In the genomic region with DNA sequence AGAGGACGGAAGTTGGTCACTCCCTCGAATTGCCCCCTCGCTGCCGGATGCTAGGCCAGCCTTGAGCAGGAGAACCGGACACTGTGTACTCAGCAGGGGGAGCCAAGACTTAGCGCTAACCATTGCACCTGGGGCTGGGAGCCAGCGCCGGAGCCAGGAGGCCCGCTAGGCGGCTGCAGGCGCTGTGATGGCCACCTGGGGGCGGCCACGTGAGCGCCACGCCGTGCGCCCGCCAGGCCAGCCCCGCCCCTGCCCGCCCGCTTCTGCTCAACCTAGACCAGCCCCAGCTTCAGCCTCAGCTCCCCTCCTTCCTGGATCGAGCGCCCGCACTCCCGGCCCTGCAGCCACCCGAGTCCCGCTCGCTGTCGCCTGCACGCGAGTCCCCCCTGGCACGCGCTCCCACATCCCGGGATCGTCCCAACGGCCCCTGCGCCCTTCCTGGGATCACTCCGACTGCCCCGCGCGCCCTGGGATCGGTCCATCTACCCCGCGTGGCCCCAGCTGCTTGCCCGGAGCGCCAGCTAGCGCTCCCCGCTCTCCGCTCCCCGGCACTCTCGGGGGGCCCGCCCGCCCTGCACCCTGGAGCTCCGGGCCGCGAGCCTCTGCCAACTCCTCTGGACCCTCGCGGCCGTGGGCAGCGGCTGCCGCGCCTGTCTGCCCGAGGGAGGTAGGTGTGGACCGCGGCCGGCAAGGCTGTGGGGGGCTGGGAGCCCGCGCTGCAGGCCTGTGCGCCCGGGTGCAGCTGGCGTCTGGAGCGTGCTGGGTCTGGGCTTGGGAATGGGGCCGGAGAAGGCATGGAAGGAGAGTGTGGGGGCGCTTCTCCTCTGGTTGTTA, we compare ENCODE assay signal across 8 cellular contexts. TPM values are rescaled to one million over a fixed set of nuclear protein-coding genes. Genes with fewer than 3 reads are reported as not detected.
A peak's percentile ranks its signal among the peaks of the same experiment; 100 is the strongest.
DNase-seq lines count a peak whose midpoint lies in the region; ATAC-seq and TF ChIP-seq lines count a peak whose summit lies in the region.

A gene (plus strand): TSS at position 266 of the 834 bp plus-strand sequence. CDS start 19,452 bp downstream, outside the sequence.

- H3K9me2 ChIP-seq in DOHH2 (replicated peaks; ENCODE audit: control insufficient read depth, low read length): no peaks in the 10 kb centered on the region

- peaks cover 6% of the 10 kb centered on the region for H3K36me3 Mint-ChIP-seq in activated T-helper 17 cell treated with anti-CD3 and anti-CD28 coated beads, Interleukin-2, amount 50 U/mL, for 72 hours (ENCODE audit: low read depth)
- no peaks in the 10 kb centered on the region for H3K36me3 Mint-ChIP-seq in natural killer cell treated with Interleukin-12 subunit alpha and Interleukin-12 subunit beta and Interleukin-15 and Interleukin-18, amount 100 ng/mL, for 72 hours
- H3K36me3 Mint-ChIP-seq in stimulated activated naive CD8-positive, alpha-beta T cell treated with anti-CD3 and anti-CD28 coated beads, Interleukin-15, Interleukin-2, amounts not matched to agents 100 ng/mL and 50 ng/mL, for 24 hours (ENCODE audit: low read depth): peaks cover 24% of the 10 kb centered on the region

- peak within 1 kb of the TSS; percentile 76 for H2AFZ ChIP-seq in KMS-11 (ENCODE audit: low read depth)

- peaks cover 47% of the 10 kb centered on the region for H3K79me2 ChIP-seq in DOHH2 (ENCODE audit: control insufficient read depth, low read length)
- H3K79me2 ChIP-seq in KMS-11 (ENCODE audit: insufficient read depth, low read depth): peaks cover 47% of the 10 kb centered on the region

- H3K27me3 Mint-ChIP-seq in activated T-helper 17 cell treated with anti-CD3 and anti-CD28 coated beads, Interleukin-2, amount 50 U/mL, for 72 hours: no peaks in the 10 kb centered on the region
- no peaks in the 10 kb centered on the region for H3K27me3 Mint-ChIP-seq in natural killer cell treated with Interleukin-12 subunit alpha and Interleukin-12 subunit beta and Interleukin-15 and Interleukin-18, amount 100 ng/mL, for 72 hours
- no peaks in the 10 kb centered on the region for H3K27me3 Mint-ChIP-seq in stimulated activated naive CD8-positive, alpha-beta T cell treated with anti-CD3 and anti-CD28 coated beads, Interleukin-15, Interleukin-2, amounts not matched to agents 100 ng/mL and 50 ng/mL, for 24 hours

- peaks cover 9% of the 10 kb centered on the region for H3F3A ChIP-seq in DOHH2 (ENCODE audit: control insufficient read depth, insufficient read depth)

- peak within 1 kb of the TSS; percentile 78 for H3K9ac ChIP-seq in KMS-11

- H3K4me3 Mint-ChIP-seq in activated T-helper 17 cell treated with anti-CD3 and anti-CD28 coated beads, Interleukin-2, amount 50 U/mL, for 72 hours: peak within 1 kb of the TSS; percentile 90
- peak within 1 kb of the TSS; percentile 81 for H3K4me3 Mint-ChIP-seq in natural killer cell treated with Interleukin-12 subunit alpha and Interleukin-12 subunit beta and Interleukin-15 and Interleukin-18, amount 100 ng/mL, for 72 hours
- H3K4me3 Mint-ChIP-seq in stimulated activated naive CD8-positive, alpha-beta T cell treated with anti-CD3 and anti-CD28 coated beads, Interleukin-15, Interleukin-2, amounts not matched to agents 100 ng/mL and 50 ng/mL, for 24 hours: peak within 1 kb of the TSS; percentile 99

- peak; percentile 72 for ATAC-seq in GM21737 (IDR thresholded peaks at IDR 0.05; ENCODE audit: unreplicated experiment)
- ATAC-seq in activated T-helper 17 cell treated with anti-CD3 and anti-CD28 coated beads, Interleukin-2, amount 50 U/mL, for 72 hours (replicated peaks): peak; percentile 81
- peak; percentile 92 to 94 for ATAC-seq in natural killer cell treated with Interleukin-12 subunit alpha and Interleukin-12 subunit beta and Interleukin-15 and Interleukin-18, amount 100 ng/mL, for 72 hours

- H3K4me1 ChIP-seq in DOHH2 (ENCODE audit: control insufficient read depth, low read length) (peaks cover 27% of the 10 kb centered on the region), KMS-11 (ENCODE audit: low read depth, poor library complexity, severe bottlenecking) (peaks cover 56% of the 10 kb centered on the region)

- H3K36me3 ChIP-seq in DOHH2 (ENCODE audit: control insufficient read depth, low read length) (peaks cover 7% of the 10 kb centered on the region; the same call in 1 of the 2 replicates), KMS-11 (ENCODE audit: insufficient read depth) (no peaks in the 10 kb centered on the region)

- H3K4me3 ChIP-seq in DOHH2 (ENCODE audit: low read length) (peak within 1 kb of the TSS; percentile 99), KMS-11 (IDR thresholded peaks at IDR 0.05; ENCODE audit: insufficient read depth, low read depth, low read length) (no peak within 1 kb of the TSS), fibroblast of mammary gland (ENCODE audit: control insufficient read depth, low read depth, low read length) (peak within 1 kb of the TSS; percentile 85)

- H4K20me1 ChIP-seq in DOHH2 (ENCODE audit: control insufficient read depth, insufficient read depth, low read depth, low read length) (peaks cover 4% of the 10 kb centered on the region; the same call in 1 of the 2 replicates), KMS-11 (ENCODE audit: insufficient read depth) (no peaks in the 10 kb centered on the region)

- TF ChIP-seq CTCF in DOHH2 (IDR thresholded peaks at IDR 0.05; ENCODE audit: low read depth, low read length, poor library complexity, severe bottlenecking) (peak; percentile 78), KMS-11 (conservative IDR thresholded peaks at IDR 0.05; ENCODE audit: low read depth, low read length) (peak; percentile 61), fibroblast of mammary gland (conservative IDR thresholded peaks at IDR 0.05; ENCODE audit: control insufficient read depth, insufficient read depth, low read depth, low read length) (peak; percentile 50)

- DNase-seq in RKO (ENCODE audit: low spot score) (peak; percentile 97), fibroblast of mammary gland (ENCODE audit: low read depth) (peak; percentile 95)
- DNase-seq in natural killer cell treated with Interleukin-12 subunit alpha and Interleukin-12 subunit beta and Interleukin-15 and Interleukin-18, amount 100 ng/mL, for 72 hours (ENCODE audit: low spot score): peak; percentile 84

- H3K9me3 Mint-ChIP-seq in activated T-helper 17 cell treated with anti-CD3 and anti-CD28 coated beads, Interleukin-2, amount 50 U/mL, for 72 hours: no peaks in the 10 kb centered on the region
- no peaks in the 10 kb centered on the region for H3K9me3 Mint-ChIP-seq in natural killer cell treated with Interleukin-12 subunit alpha and Interleukin-12 subunit beta and Interleukin-15 and Interleukin-18, amount 100 ng/mL, for 72 hours
- no peaks in the 10 kb centered on the region for H3K9me3 Mint-ChIP-seq in stimulated activated naive CD8-positive, alpha-beta T cell treated with anti-CD3 and anti-CD28 coated beads, Interleukin-15, Interleukin-2, amounts not matched to agents 100 ng/mL and 50 ng/mL, for 24 hours

- H3K27ac ChIP-seq in DOHH2 (ENCODE audit: low read depth, low read length) (peak within 1 kb of the TSS; percentile 5; the same call in 1 of the 2 replicates), KMS-11 (peak within 1 kb of the TSS; percentile 42)

- H3K4me1 Mint-ChIP-seq in activated T-helper 17 cell treated with anti-CD3 and anti-CD28 coated beads, Interleukin-2, amount 50 U/mL, for 72 hours: peaks cover 14% of the 10 kb centered on the region
- H3K4me1 Mint-ChIP-seq in natural killer cell treated with Interleukin-12 subunit alpha and Interleukin-12 subunit beta and Interleukin-15 and Interleukin-18, amount 100 ng/mL, for 72 hours (ENCODE audit: low read depth in 2 of 2): peaks cover 12 to 28% of the 10 kb centered on the region in 2 donors
- H3K4me1 Mint-ChIP-seq in stimulated activated naive CD8-positive, alpha-beta T cell treated with anti-CD3 and anti-CD28 coated beads, Interleukin-15, Interleukin-2, amounts not matched to agents 100 ng/mL and 50 ng/mL, for 24 hours (ENCODE audit: low read depth): peaks cover 50% of the 10 kb centered on the region

- H3K27ac Mint-ChIP-seq in activated T-helper 17 cell treated with anti-CD3 and anti-CD28 coated beads, Interleukin-2, amount 50 U/mL, for 72 hours: peak within 1 kb of the TSS; percentile 87
- peak within 1 kb of the TSS; percentile 68 to 94 for H3K27ac Mint-ChIP-seq in natural killer cell treated with Interleukin-12 subunit alpha and Interleukin-12 subunit beta and Interleukin-15 and Interleukin-18, amount 100 ng/mL, for 72 hours
- peak within 1 kb of the TSS; percentile 99 for H3K27ac Mint-ChIP-seq in stimulated activated naive CD8-positive, alpha-beta T cell treated with anti-CD3 and anti-CD28 coated beads, Interleukin-15, Interleukin-2, amounts not matched to agents 100 ng/mL and 50 ng/mL, for 24 hours

- H3K4me2 ChIP-seq in DOHH2 (ENCODE audit: low read length) (peak within 1 kb of the TSS; percentile 89), KMS-11 (peak within 1 kb of the TSS; percentile 87)

- H3K9me3 ChIP-seq in DOHH2 (ENCODE audit: control insufficient read depth, insufficient read depth, low read length): peaks cover 2% of the 10 kb centered on the region; the same call in 1 of the 2 replicates

- H3K27me3 ChIP-seq in DOHH2 (ENCODE audit: control insufficient read depth, low read length) (no peaks in the 10 kb centered on the region), KMS-11 (ENCODE audit: insufficient read depth, low read depth) (no peaks in the 10 kb centered on the region)

RNA-seq across cellular contexts. Expression of the gene that starts here (rescaled TPM):
- total RNA-seq in activated T-helper 17 cell treated with anti-CD3 and anti-CD28 coated beads, Interleukin-2, amount 50 U/mL, for 72 hours: 10 to 100 TPM; 22.5 to 29.0 TPM
- 10 to 100 TPM; 13.7 to 42.6 TPM for total RNA-seq in natural killer cell treated with Interleukin-12 subunit alpha and Interleukin-12 subunit beta and Interleukin-15 and Interleukin-18, amount 100 ng/mL, for 72 hours
